Comparison of ENCODE assay signal across 18 cellular contexts in genomic region chr3:31077826-31078225, GRCh38.
DNase-seq lines count a peak whose midpoint lies in the region; ATAC-seq, FAIRE-seq and TF ChIP-seq lines count a peak whose summit lies in the region.
"Had no signal": no experiment of that assay in that cellular context is flagged by ENCODE, and none has a peak within 500 bp of the region (broad histone marks: within the 10 kb centered on the region; RNA-seq: fewer than 3 reads in every experiment).

No MANE protein-coding gene starts in this region.

- no peaks in the 10 kb centered on the region for H3K9me2 ChIP-seq in PC-9 (ENCODE audit: insufficient read depth)

- POLR2A ChIA-PET in PC-9 (lab: Charles Lee; ENCODE audit: unreplicated experiment): interaction anchor here (0.6 kb wide), 1 partner anchor 78 kb away, joined by 5 read pairs; no protein-coding TSS in a partner anchor

- H3K36me3 ChIP-seq in PC-9 (ENCODE audit: low read depth) (no peaks in the 10 kb centered on the region), mesodermal cell (ENCODE audit: control insufficient read depth, insufficient read depth, low read length) (no peaks in the 10 kb centered on the region)
- H3K36me3 ChIP-seq: adrenal gland, pancreas, tibial artery had no signal

- CTCF ChIA-PET in PC-9 (lab: Charles Lee): no interaction called here

- no peaks in the 10 kb centered on the region for H3K27me3 ChIP-seq in PC-9 (ENCODE audit: insufficient read depth, low read depth)
- H3K27me3 ChIP-seq: adrenal gland, pancreas, tibial artery had no signal

- H3K9me3 ChIP-seq in PC-9 (ENCODE audit: insufficient read depth, low read depth) (no peaks in the 10 kb centered on the region), mesodermal cell (ENCODE audit: control insufficient read depth, low read length) (peaks cover 7% of the 10 kb centered on the region)
- H3K9me3 ChIP-seq: adrenal gland, pancreas, tibial artery had no signal

- no peak for TF ChIP-seq CTCF in PC-9 (conservative IDR thresholded peaks at IDR 0.05)

- H3F3A ChIP-seq in PC-9 (ENCODE audit: insufficient read depth, low read depth): peaks cover 11% of the 10 kb centered on the region

- H3K27ac ChIP-seq in PC-9 (peak overlapping the region; percentile 44; the same call in 1 of the 2 replicates), mesodermal cell (ENCODE audit: low read depth, low read length, severe bottlenecking) (peak overlapping the region; percentile 72)
- H3K27ac ChIP-seq: pancreas, tibial artery had no signal

- H3K4me1 ChIP-seq in PC-9 (replicated peaks; ENCODE audit: insufficient read depth): peaks cover 13% of the 10 kb centered on the region
- peaks cover 26% of the 10 kb centered on the region for H3K4me1 ChIP-seq in mesodermal cell (ENCODE audit: control insufficient read depth, insufficient read depth, low read length, poor library complexity, severe bottlenecking)
- H3K4me1 ChIP-seq: adrenal gland, pancreas, tibial artery had no signal

- TF ChIP-seq POLR2A in H54 (IDR thresholded peaks at IDR 0.05; ENCODE audit: low read depth, low read length): no peak

- no peak for ATAC-seq in GM21423 (IDR thresholded peaks at IDR 0.05; ENCODE audit: unreplicated experiment)
- ATAC-seq: pancreas had no signal

- intact Hi-C loops in PC-9 (cut with micrococcal nuclease; ENCODE audit: unreplicated experiment): loop anchor here (1.0 to 10.0 kb wide), 3 partner anchors 37 to 209 kb away; no protein-coding TSS in a partner anchor

- peak; percentile 67 for FAIRE-seq in H54 (lab: Jason Lieb, UNC)
- FAIRE-seq: pancreas had no signal

- WGBS in mesodermal cell (ENCODE audit: insufficient coverage in 2 of 2), 2 experiments: 100% methylated on average over 1 of the region's 1 CpG; no CpG with 5 or more reads in 1 of the 2 experiments

- H3K4me2 ChIP-seq in PC-9: no peak overlapping the region

- no TSS peak for BruUV-seq in PC-9 (replicated peaks; lab: Mats Ljungman, UMichigan)

- H3K4me3 ChIP-seq in PC-9: no peak overlapping the region
- H3K4me3 ChIP-seq in mesodermal cell (ENCODE audit: extremely low read depth, insufficient read depth, low read length, poor library complexity, severe bottlenecking): no peak overlapping the region
- H3K4me3 ChIP-seq: adrenal gland, lung, pancreas, tibial artery had no signal

- H2AFZ ChIP-seq in PC-9: no peak overlapping the region

- H4K20me1 ChIP-seq in PC-9 (ENCODE audit: insufficient read depth): no peaks in the 10 kb centered on the region

- H3K79me2 ChIP-seq in PC-9 (ENCODE audit: low read depth): no peaks in the 10 kb centered on the region

- DNase-seq in H54 (ENCODE audit: insufficient read length, low spot score) (no peak), PC-9 (no peak), dermis blood vessel endothelial cell (peak; percentile 13), NCI-H1105 treated with DMSO at 0.1 percent for 48 hours (lab: John Stamatoyannopoulos, UW) (no peak), RPMI8226 (no peak), GM19240 (ENCODE audit: insufficient read length, low spot score) (no peak)
- DNase-seq: DMS79, hippocampal formation, naive B cell, NCI-H1436 treated with DMSO at 0.1 percent for 48 hours, NCI-H2171, NCI-H526 treated with DMSO at 0.1 percent for 48 hours, pancreas, tibial artery had no signal
